ENCODE assay signal across 8 cellular contexts in genomic region chr14:72420749-72421452, GRCh38.
DNase-seq lines count a peak whose midpoint lies in the region; ATAC-seq and TF ChIP-seq lines count a peak whose summit lies in the region.

No MANE protein-coding gene starts in this region.

- TF ChIP-seq CTCF in Loucy (conservative IDR thresholded peaks at IDR 0.05; ENCODE audit: low read length) (peak; percentile 100), gastrocnemius medialis (IDR thresholded peaks at IDR 0.05 in 4 of 5, conservative IDR thresholded peaks at IDR 0.05 in 1 of 5) (peak; percentile 18 to 68 (median 48))

- no peak overlapping the region for H3K27ac ChIP-seq in gastrocnemius medialis

- no peaks in the 10 kb centered on the region for H4K20me1 ChIP-seq in Loucy (ENCODE audit: insufficient read depth, low read length, poor library complexity, severe bottlenecking)

- H3K27me3 ChIP-seq in Loucy (ENCODE audit: insufficient read depth, low read length, poor library complexity, severe bottlenecking) (no peaks in the 10 kb centered on the region), gastrocnemius medialis (no peaks in the 10 kb centered on the region)

- H3F3A ChIP-seq in Loucy (ENCODE audit: low read depth) = 0 out of 2 replicates have a peak, but pooled peaks cover 5% of the 10 kb centered on the region

- peaks cover 46% of the 10 kb centered on the region for H3K4me1 ChIP-seq in Loucy (ENCODE audit: insufficient read depth, low read length, poor library complexity, severe bottlenecking)
- no peaks in the 10 kb centered on the region for H3K4me1 ChIP-seq in gastrocnemius medialis

- H3K9me3 ChIP-seq in Loucy (ENCODE audit: insufficient read depth, low read depth, low read length) = no peaks in the 10 kb centered on the region
- no peaks in the 10 kb centered on the region for H3K9me3 ChIP-seq in gastrocnemius medialis

- no peaks in the 10 kb centered on the region for H3K9me2 ChIP-seq in Loucy (replicated peaks; ENCODE audit: low read depth, low read length)

- ATAC-seq in gastrocnemius medialis (no peak), GM18907 (IDR thresholded peaks at IDR 0.05; ENCODE audit: unreplicated experiment) (no peak)

- no peaks in the 10 kb centered on the region for H3K79me2 ChIP-seq in Loucy (ENCODE audit: insufficient read depth, low read length)

- TF ChIP-seq POLR2A in gastrocnemius medialis (IDR thresholded peaks at IDR 0.05) = no peak

- H3K4me2 ChIP-seq in Loucy (ENCODE audit: low read depth, low read length, poor library complexity, severe bottlenecking) = no peak overlapping the region

- in situ Hi-C loops in gastrocnemius medialis (cut with MboI; ENCODE audit: low sequenced_read_pairs in 4 of 4) = no loop called here

- H3K36me3 ChIP-seq in Loucy (ENCODE audit: insufficient read depth, low read length) = no peaks in the 10 kb centered on the region; the same call in 1 of the 2 replicates
- H3K36me3 ChIP-seq in gastrocnemius medialis = no peaks in the 10 kb centered on the region

- no peak overlapping the region for H2AFZ ChIP-seq in Loucy (ENCODE audit: low read length)

- H3K4me3 ChIP-seq in Loucy (ENCODE audit: low read length, poor library complexity, severe bottlenecking) (no peak overlapping the region), gastrocnemius medialis (no peak overlapping the region)

- H3K9ac ChIP-seq in Loucy (ENCODE audit: low read depth, low read length, poor library complexity, severe bottlenecking) = peak overlapping the region; percentile 41

- intact Hi-C loops in gastrocnemius medialis (cut with DNase I; ENCODE audit: low total_unique reads) = no loop called here

- DNase-seq in ELR (ENCODE audit: low read depth) (peak; percentile 75), T follicular helper cell (ENCODE audit: low read depth) (peak; percentile 19), amygdala (lab: John Stamatoyannopoulos, UW) (peak in 49 of 56 donors; percentile 1 to 92 (median 33)), hepatic stellate cell (ENCODE audit: low spot score) (peak; percentile 34), gastrocnemius medialis (peak; percentile 4 to 24), 8988T (no peak)
